In the genomic region with DNA sequence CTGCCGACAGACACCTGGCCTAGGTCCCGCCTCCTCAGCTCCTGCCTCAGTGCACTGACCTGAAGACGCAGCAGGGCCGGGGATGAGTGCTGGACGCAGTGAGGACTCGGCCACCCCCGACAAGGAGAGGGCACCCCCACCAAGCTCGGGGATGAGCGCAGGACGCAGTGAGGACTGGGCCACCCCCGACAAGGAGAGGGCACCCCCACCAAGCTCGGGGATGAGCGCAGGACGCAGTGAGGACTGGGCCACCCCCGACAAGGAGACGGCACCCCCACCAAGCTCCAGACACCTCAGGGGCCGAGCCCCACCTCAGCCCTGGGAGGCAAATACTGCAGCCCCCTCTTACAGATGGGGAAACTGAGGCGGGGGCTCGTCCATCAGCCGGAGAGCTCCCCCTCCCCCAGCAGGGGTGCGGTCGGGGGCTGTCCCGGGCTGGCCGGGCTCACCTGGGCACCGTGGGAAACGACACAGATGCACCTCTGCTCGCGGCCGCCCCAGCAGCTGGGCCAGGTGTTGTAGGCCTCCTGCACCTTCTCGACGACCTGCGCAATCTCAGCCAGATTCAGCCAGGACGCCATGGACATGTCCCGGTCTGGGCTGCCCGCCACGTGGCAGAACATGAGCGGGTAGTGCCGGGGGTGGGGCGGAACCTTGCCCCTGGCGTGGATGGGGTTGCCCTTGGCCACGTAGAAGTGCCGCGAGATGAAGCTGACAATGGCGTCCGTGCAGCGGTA, we compare ENCODE assay signal across 1 cellular context.
TF ChIP-seq lines count a peak whose summit lies in the region.

No MANE protein-coding gene starts in this region.

TF ChIP-seq in HepG2, 621 proteins besides CTCF, POLR2A, EP300 and RAD21:
- no peak for TF ChIP-seq MZF1 (CRISPR knock-in tag; IDR thresholded peaks at IDR 0.05; ENCODE audit: borderline replicate concordance)
- no peak for TF ChIP-seq ZNF20 (CRISPR knock-in tag; IDR thresholded peaks at IDR 0.05)
- TF ChIP-seq ZNF12 (CRISPR knock-in tag; IDR thresholded peaks at IDR 0.05), result no peak
- TF ChIP-seq, protein P1, sequence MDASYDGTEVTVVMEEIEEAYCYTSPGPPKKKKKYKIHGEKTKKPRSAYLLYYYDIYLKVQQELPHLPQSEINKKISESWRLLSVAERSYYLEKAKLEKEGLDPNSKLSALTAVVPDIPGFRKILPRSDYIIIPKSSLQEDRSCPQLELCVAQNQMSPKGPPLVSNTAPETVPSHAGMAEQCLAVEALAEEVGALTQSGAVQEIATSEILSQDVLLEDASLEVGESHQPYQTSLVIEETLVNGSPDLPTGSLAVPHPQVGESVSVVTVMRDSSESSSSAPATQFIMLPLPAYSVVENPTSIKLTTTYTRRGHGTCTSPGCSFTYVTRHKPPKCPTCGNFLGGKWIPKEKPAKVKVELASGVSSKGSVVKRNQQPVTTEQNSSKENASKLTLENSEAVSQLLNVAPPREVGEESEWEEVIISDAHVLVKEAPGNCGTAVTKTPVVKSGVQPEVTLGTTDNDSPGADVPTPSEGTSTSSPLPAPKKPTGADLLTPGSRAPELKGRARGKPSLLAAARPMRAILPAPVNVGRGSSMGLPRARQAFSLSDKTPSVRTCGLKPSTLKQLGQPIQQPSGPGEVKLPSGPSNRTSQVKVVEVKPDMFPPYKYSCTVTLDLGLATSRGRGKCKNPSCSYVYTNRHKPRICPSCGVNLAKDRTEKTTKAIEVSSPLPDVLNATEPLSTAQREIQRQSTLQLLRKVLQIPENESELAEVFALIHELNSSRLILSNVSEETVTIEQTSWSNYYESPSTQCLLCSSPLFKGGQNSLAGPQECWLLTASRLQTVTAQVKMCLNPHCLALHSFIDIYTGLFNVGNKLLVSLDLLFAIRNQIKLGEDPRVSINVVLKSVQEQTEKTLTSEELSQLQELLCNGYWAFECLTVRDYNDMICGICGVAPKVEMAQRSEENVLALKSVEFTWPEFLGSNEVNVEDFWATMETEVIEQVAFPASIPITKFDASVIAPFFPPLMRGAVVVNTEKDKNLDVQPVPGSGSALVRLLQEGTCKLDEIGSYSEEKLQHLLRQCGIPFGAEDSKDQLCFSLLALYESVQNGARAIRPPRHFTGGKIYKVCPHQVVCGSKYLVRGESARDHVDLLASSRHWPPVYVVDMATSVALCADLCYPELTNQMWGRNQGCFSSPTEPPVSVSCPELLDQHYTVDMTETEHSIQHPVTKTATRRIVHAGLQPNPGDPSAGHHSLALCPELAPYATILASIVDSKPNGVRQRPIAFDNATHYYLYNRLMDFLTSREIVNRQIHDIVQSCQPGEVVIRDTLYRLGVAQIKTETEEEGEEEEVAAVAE (CRISPR knock-in tag; IDR thresholded peaks at IDR 0.05; ENCODE audit: borderline replicate concordance), result no peak
- no peak for TF ChIP-seq NCOR1 (IDR thresholded peaks at IDR 0.05; ENCODE audit: borderline replicate concordance, low read length)
- no peak for TF ChIP-seq GFI1 (CRISPR knock-in tag; IDR thresholded peaks at IDR 0.05; ENCODE audit: borderline replicate concordance)
- no peak for TF ChIP-seq ZNF263 (CRISPR knock-in tag; IDR thresholded peaks at IDR 0.05)
- TF ChIP-seq TAF1 (CRISPR knock-in tag; IDR thresholded peaks at IDR 0.05), result no peak
- no peak for TF ChIP-seq PHF20 (CRISPR knock-in tag; IDR thresholded peaks at IDR 0.05)
- no peak for TF ChIP-seq ZNF530 (CRISPR knock-in tag; IDR thresholded peaks at IDR 0.05; ENCODE audit: low read depth)
- 0 out of 2 replicates have a peak, but pooled peaks have one; percentile 10 for TF ChIP-seq PCBP1 (IDR thresholded peaks at IDR 0.05; ENCODE audit: borderline replicate concordance, low read depth, low read length)
- TF ChIP-seq NONO (IDR thresholded peaks at IDR 0.05), result no peak
- 0 out of 2 replicates have a peak, but pooled peaks have one; percentile 6 for TF ChIP-seq NONO (CRISPR knock-in tag; conservative IDR thresholded peaks at IDR 0.05)
- no peak for TF ChIP-seq CENPX (CRISPR knock-in tag; IDR thresholded peaks at IDR 0.05)
- TF ChIP-seq ZNF350 (CRISPR knock-in tag; IDR thresholded peaks at IDR 0.05; ENCODE audit: borderline replicate concordance, low read depth), result no peak
- no peak for TF ChIP-seq HOXA7 (CRISPR knock-in tag; IDR thresholded peaks at IDR 0.05)
- no peak for TF ChIP-seq THAP11 (CRISPR knock-in tag; IDR thresholded peaks at IDR 0.05)
- no peak for TF ChIP-seq BORCS8-MEF2B (CRISPR knock-in tag; IDR thresholded peaks at IDR 0.05)
- TF ChIP-seq, protein P2, sequence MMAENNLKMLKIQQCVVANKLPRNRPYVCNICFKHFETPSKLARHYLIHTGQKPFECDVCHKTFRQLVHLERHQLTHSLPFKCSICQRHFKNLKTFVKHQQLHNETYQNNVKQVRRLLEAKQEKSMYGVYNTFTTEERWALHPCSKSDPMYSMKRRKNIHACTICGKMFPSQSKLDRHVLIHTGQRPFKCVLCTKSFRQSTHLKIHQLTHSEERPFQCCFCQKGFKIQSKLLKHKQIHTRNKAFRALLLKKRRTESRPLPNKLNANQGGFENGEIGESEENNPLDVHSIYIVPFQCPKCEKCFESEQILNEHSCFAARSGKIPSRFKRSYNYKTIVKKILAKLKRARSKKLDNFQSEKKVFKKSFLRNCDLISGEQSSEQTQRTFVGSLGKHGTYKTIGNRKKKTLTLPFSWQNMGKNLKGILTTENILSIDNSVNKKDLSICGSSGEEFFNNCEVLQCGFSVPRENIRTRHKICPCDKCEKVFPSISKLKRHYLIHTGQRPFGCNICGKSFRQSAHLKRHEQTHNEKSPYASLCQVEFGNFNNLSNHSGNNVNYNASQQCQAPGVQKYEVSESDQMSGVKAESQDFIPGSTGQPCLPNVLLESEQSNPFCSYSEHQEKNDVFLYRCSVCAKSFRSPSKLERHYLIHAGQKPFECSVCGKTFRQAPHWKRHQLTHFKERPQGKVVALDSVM (CRISPR knock-in tag; IDR thresholded peaks at IDR 0.05), result no peak
- TF ChIP-seq PRMT3 (CRISPR knock-in tag; IDR thresholded peaks at IDR 0.05; ENCODE audit: borderline replicate concordance, low read depth), result no peak
- TF ChIP-seq ZC3H13 (CRISPR knock-in tag; IDR thresholded peaks at IDR 0.05), result 0 out of 2 replicates have a peak, but pooled peaks have one; percentile 28
- TF ChIP-seq, protein P3, sequence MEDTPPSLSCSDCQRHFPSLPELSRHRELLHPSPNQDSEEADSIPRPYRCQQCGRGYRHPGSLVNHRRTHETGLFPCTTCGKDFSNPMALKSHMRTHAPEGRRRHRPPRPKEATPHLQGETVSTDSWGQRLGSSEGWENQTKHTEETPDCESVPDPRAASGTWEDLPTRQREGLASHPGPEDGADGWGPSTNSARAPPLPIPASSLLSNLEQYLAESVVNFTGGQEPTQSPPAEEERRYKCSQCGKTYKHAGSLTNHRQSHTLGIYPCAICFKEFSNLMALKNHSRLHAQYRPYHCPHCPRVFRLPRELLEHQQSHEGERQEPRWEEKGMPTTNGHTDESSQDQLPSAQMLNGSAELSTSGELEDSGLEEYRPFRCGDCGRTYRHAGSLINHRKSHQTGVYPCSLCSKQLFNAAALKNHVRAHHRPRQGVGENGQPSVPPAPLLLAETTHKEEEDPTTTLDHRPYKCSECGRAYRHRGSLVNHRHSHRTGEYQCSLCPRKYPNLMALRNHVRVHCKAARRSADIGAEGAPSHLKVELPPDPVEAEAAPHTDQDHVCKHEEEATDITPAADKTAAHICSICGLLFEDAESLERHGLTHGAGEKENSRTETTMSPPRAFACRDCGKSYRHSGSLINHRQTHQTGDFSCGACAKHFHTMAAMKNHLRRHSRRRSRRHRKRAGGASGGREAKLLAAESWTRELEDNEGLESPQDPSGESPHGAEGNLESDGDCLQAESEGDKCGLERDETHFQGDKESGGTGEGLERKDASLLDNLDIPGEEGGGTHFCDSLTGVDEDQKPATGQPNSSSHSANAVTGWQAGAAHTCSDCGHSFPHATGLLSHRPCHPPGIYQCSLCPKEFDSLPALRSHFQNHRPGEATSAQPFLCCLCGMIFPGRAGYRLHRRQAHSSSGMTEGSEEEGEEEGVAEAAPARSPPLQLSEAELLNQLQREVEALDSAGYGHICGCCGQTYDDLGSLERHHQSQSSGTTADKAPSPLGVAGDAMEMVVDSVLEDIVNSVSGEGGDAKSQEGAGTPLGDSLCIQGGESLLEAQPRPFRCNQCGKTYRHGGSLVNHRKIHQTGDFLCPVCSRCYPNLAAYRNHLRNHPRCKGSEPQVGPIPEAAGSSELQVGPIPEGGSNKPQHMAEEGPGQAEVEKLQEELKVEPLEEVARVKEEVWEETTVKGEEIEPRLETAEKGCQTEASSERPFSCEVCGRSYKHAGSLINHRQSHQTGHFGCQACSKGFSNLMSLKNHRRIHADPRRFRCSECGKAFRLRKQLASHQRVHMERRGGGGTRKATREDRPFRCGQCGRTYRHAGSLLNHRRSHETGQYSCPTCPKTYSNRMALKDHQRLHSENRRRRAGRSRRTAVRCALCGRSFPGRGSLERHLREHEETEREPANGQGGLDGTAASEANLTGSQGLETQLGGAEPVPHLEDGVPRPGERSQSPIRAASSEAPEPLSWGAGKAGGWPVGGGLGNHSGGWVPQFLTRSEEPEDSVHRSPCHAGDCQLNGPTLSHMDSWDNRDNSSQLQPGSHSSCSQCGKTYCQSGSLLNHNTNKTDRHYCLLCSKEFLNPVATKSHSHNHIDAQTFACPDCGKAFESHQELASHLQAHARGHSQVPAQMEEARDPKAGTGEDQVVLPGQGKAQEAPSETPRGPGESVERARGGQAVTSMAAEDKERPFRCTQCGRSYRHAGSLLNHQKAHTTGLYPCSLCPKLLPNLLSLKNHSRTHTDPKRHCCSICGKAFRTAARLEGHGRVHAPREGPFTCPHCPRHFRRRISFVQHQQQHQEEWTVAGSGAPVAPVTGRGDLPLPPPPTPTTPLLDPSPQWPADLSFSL (CRISPR knock-in tag; IDR thresholded peaks at IDR 0.05), result no peak
- peak; percentile 17 for TF ChIP-seq AGO1 (IDR thresholded peaks at IDR 0.05; ENCODE audit: low read depth, low read length, poor library complexity, severe bottlenecking)
- TF ChIP-seq, protein P4, sequence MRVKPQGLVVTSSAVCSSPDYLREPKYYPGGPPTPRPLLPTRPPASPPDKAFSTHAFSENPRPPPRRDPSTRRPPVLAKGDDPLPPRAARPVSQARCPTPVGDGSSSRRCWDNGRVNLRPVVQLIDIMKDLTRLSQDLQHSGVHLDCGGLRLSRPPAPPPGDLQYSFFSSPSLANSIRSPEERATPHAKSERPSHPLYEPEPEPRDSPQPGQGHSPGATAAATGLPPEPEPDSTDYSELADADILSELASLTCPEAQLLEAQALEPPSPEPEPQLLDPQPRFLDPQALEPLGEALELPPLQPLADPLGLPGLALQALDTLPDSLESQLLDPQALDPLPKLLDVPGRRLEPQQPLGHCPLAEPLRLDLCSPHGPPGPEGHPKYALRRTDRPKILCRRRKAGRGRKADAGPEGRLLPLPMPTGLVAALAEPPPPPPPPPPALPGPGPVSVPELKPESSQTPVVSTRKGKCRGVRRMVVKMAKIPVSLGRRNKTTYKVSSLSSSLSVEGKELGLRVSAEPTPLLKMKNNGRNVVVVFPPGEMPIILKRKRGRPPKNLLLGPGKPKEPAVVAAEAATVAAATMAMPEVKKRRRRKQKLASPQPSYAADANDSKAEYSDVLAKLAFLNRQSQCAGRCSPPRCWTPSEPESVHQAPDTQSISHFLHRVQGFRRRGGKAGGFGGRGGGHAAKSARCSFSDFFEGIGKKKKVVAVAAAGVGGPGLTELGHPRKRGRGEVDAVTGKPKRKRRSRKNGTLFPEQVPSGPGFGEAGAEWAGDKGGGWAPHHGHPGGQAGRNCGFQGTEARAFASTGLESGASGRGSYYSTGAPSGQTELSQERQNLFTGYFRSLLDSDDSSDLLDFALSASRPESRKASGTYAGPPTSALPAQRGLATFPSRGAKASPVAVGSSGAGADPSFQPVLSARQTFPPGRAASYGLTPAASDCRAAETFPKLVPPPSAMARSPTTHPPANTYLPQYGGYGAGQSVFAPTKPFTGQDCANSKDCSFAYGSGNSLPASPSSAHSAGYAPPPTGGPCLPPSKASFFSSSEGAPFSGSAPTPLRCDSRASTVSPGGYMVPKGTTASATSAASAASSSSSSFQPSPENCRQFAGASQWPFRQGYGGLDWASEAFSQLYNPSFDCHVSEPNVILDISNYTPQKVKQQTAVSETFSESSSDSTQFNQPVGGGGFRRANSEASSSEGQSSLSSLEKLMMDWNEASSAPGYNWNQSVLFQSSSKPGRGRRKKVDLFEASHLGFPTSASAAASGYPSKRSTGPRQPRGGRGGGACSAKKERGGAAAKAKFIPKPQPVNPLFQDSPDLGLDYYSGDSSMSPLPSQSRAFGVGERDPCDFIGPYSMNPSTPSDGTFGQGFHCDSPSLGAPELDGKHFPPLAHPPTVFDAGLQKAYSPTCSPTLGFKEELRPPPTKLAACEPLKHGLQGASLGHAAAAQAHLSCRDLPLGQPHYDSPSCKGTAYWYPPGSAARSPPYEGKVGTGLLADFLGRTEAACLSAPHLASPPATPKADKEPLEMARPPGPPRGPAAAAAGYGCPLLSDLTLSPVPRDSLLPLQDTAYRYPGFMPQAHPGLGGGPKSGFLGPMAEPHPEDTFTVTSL (CRISPR knock-in tag; IDR thresholded peaks at IDR 0.05; ENCODE audit: borderline replicate concordance), result no peak
- TF ChIP-seq THYN1 (CRISPR knock-in tag; IDR thresholded peaks at IDR 0.05; ENCODE audit: borderline replicate concordance, low read depth), result no peak
- TF ChIP-seq, protein P5, sequence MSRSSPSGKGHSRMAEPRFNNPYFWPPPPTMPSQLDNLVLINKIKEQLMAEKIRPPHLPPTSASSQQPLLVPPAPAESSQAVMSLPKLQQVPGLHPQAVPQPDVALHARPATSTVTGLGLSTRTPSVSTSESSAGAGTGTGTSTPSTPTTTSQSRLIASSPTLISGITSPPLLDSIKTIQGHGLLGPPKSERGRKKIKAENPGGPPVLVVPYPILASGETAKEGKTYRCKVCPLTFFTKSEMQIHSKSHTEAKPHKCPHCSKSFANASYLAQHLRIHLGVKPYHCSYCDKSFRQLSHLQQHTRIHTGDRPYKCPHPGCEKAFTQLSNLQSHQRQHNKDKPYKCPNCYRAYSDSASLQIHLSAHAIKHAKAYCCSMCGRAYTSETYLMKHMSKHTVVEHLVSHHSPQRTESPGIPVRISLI (CRISPR knock-in tag; IDR thresholded peaks at IDR 0.05; ENCODE audit: borderline replicate concordance), result no peak
- TF ChIP-seq SUZ12 (IDR thresholded peaks at IDR 0.05; ENCODE audit: low read depth, low read length), result no peak
- TF ChIP-seq, protein P6, sequence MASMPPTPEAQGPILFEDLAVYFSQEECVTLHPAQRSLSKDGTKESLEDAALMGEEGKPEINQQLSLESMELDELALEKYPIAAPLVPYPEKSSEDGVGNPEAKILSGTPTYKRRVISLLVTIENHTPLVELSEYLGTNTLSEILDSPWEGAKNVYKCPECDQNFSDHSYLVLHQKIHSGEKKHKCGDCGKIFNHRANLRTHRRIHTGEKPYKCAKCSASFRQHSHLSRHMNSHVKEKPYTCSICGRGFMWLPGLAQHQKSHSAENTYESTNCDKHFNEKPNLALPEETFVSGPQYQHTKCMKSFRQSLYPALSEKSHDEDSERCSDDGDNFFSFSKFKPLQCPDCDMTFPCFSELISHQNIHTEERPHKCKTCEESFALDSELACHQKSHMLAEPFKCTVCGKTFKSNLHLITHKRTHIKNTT (CRISPR knock-in tag; IDR thresholded peaks at IDR 0.05), result no peak
- TF ChIP-seq ZBTB7A (CRISPR knock-in tag; IDR thresholded peaks at IDR 0.05), result no peak
TF ChIP-seq in HepG2: peak in this region for 4.
